In genomic region chr14:69666698-69667211, GRCh38 we compare ENCODE assay signal across 8 cellular contexts. TPM values are rescaled to one million over a fixed set of nuclear protein-coding genes. Genes with fewer than 3 reads are reported as not detected.
DNase-seq lines count a peak whose midpoint lies in the region; ATAC-seq and TF ChIP-seq lines count a peak whose summit lies in the region.

No MANE protein-coding gene starts in this region.

- 51 to 75% methylated on average over 2 of the region's 2 CpGs for WGBS in sigmoid colon, 2 donors

- peak; percentile 18; the same call in 1 of the 3 replicates for ATAC-seq in RWPE2 (ENCODE audit: low read depth)

- peak in 1 of 4 donors; percentile 41 for TF ChIP-seq EP300 in sigmoid colon (IDR thresholded peaks at IDR 0.05)

- no peak overlapping the region for H3K9ac ChIP-seq in fibroblast of lung (ENCODE audit: insufficient read depth, low read length)

- TF ChIP-seq POLR2A in sigmoid colon (IDR thresholded peaks at IDR 0.05): no peak

- DNase-seq in Daoy (ENCODE audit: low read depth) (peak; percentile 9), RWPE2 (ENCODE audit: low spot score) (no peak), fibroblast of lung (ENCODE audit: low read depth in 2 of 2) (peak; percentile 15 to 84), sigmoid colon (no peak), middle frontal gyrus (ENCODE audit: extremely low spot score, low spot score) (no peak), superior temporal gyrus (ENCODE audit: extremely low spot score) (no peak), MV-4-11 (lab: John Stamatoyannopoulos, UW) (no peak), COR-L47 (lab: John Stamatoyannopoulos, UW) (no peak)

- peaks cover 4% of the 10 kb centered on the region for H3K79me2 ChIP-seq in fibroblast of lung (ENCODE audit: control insufficient read depth, insufficient read depth, low read length)

- H3K4me1 ChIP-seq in RWPE2 (ENCODE audit: insufficient read depth, poor library complexity, severe bottlenecking) (peaks cover 22% of the 10 kb centered on the region), fibroblast of lung (ENCODE audit: control insufficient read depth, extremely low read depth, insufficient read depth, low read length) (peaks cover 13% of the 10 kb centered on the region), sigmoid colon (peaks cover 0 to 96% (median 88%) of the 10 kb centered on the region in 4 donors)

- H3K9me3 ChIP-seq in RWPE2 (ENCODE audit: severe bottlenecking): no peaks in the 10 kb centered on the region
- H3K9me3 ChIP-seq in fibroblast of lung (ENCODE audit: control insufficient read depth, insufficient read depth, low read depth, low read length): no peaks in the 10 kb centered on the region
- H3K9me3 ChIP-seq in sigmoid colon: no peaks in the 10 kb centered on the region

- H4K20me1 ChIP-seq in fibroblast of lung (ENCODE audit: control insufficient read depth, extremely low read depth, insufficient read depth, low read length): no peaks in the 10 kb centered on the region

- H3K4me3 ChIP-seq in RWPE2 (ENCODE audit: severe bottlenecking): no peak overlapping the region
- no peak overlapping the region for H3K4me3 ChIP-seq in fibroblast of lung (replicated peaks in 1 of 4; ENCODE audit: control extremely low read depth in 1 of 4, insufficient read depth in 1 of 4, low read depth in 3 of 4, low read length in 4 of 4)
- no peak overlapping the region for H3K4me3 ChIP-seq in sigmoid colon

- 0 out of 2 replicates have a peak, but pooled peaks cover 3% of the 10 kb centered on the region for H3K36me3 ChIP-seq in RWPE2 (ENCODE audit: low read depth)
- no peaks in the 10 kb centered on the region for H3K36me3 ChIP-seq in fibroblast of lung (ENCODE audit: control insufficient read depth, insufficient read depth, low read length)
- H3K36me3 ChIP-seq in sigmoid colon: no peaks in the 10 kb centered on the region

- TF ChIP-seq CTCF in RWPE2 (IDR thresholded peaks at IDR 0.05; ENCODE audit: poor library complexity, severe bottlenecking): no peak
- TF ChIP-seq CTCF in fibroblast of lung (conservative IDR thresholded peaks at IDR 0.05 in 1 of 2, IDR thresholded peaks at IDR 0.05 in 1 of 2; ENCODE audit: low read depth in 1 of 2, low read length in 2 of 2): no peak
- TF ChIP-seq CTCF in sigmoid colon (IDR thresholded peaks at IDR 0.05): no peak

- no peak overlapping the region for H3K27ac ChIP-seq in RWPE2 (ENCODE audit: poor library complexity, severe bottlenecking)
- H3K27ac ChIP-seq in fibroblast of lung (ENCODE audit: insufficient read depth, low read length): peak overlapping the region; percentile 38
- peak overlapping the region; percentile 66 to 78 (median 74) for H3K27ac ChIP-seq in sigmoid colon

- no peak overlapping the region for H2AFZ ChIP-seq in fibroblast of lung (ENCODE audit: low read length)

- no peaks in the 10 kb centered on the region for H3K27me3 ChIP-seq in RWPE2 (ENCODE audit: insufficient read depth, poor library complexity, severe bottlenecking)
- no peaks in the 10 kb centered on the region for H3K27me3 ChIP-seq in fibroblast of lung (ENCODE audit: control insufficient read depth, insufficient read depth, low read length)
- no peaks in the 10 kb centered on the region for H3K27me3 ChIP-seq in sigmoid colon

- peak overlapping the region; percentile 15 for H3K4me2 ChIP-seq in fibroblast of lung (ENCODE audit: extremely low read depth, insufficient read depth, low read length)

- intact Hi-C loops in sigmoid colon (cut with DNase I): loop anchor here (5.0 kb wide), 1 partner anchor 49 kb away; no protein-coding TSS in a partner anchor

RNA-seq across cellular contexts. Expression of gene SUSD6, which starts 55.4 kb away (rescaled TPM):
- 4.6 and 4.8 TPM in 2 replicates for total RNA-seq in Daoy (2014; rRNA removed; shearing (Covaris generic))
- total RNA-seq in fibroblast of lung (5.6 and 9.1 TPM in 2 replicates), sigmoid colon (10 to 100 TPM; 13.5 to 62.0 (median 18.6) TPM)
- polyA plus RNA-seq in fibroblast of lung (9.2 and 11.4 TPM in 2 replicates), sigmoid colon (10 to 100 TPM in 2 of 3 donors, 1 to 10 TPM in 1; 5.4 to 36.7 (median 10.4) TPM)
- 7.2 and 9.7 TPM in 2 replicates for polyA plus RNA-seq in fibroblast of lung (2012)
- polyA minus RNA-seq in fibroblast of lung (ENCODE audit: low replicate concordance): 18.3 and 25.3 TPM in 2 replicates

Comparison
In these comparisons a context has a peak if more than half of its experiments do, and no peak if none do; other contexts are left out.
1. DNase-seq: peak in Daoy (single experiment) and fibroblast of lung (2 of 2); none in RWPE2 (single experiment), sigmoid colon (single experiment), middle frontal gyrus (single experiment), superior temporal gyrus (single experiment), MV-4-11 (single experiment) and COR-L47 (single experiment).